ENCODE assay signal across 25 cellular contexts in genomic region chr4:25539241-25539640, GRCh38.
DNase-seq lines count a peak whose midpoint lies in the region; ATAC-seq, FAIRE-seq and TF ChIP-seq lines count a peak whose summit lies in the region.
"Had no signal": no experiment of that assay in that cellular context is flagged by ENCODE, and none has a peak within 500 bp of the region (broad histone marks: within the 10 kb centered on the region; RNA-seq: fewer than 3 reads in every experiment).

No MANE protein-coding gene starts in this region.

- no peaks in the 10 kb centered on the region for H3K79me2 ChIP-seq in Karpas-422 (ENCODE audit: low read length)

- intact Hi-C loops in mucosa of descending colon (cut with DNase I, micrococcal nuclease) = no loop called here

- H3K9me3 ChIP-seq in Karpas-422 (ENCODE audit: low read length) (no peaks in the 10 kb centered on the region), mucosa of descending colon (no peaks in the 10 kb centered on the region)
- H3K9me3 ChIP-seq: A549; BLaER1 treated with 17β-estradiol and CSF1 and Interleukin-3, amounts not matched to agents 10 nM and 100 nM; Caco-2 had no signal

- no peaks in the 10 kb centered on the region for H3K36me3 ChIP-seq in Karpas-422 (ENCODE audit: insufficient read depth, low read length)
- no peaks in the 10 kb centered on the region for H3K36me3 ChIP-seq in mucosa of descending colon (ENCODE audit: low read depth)
- H3K36me3 ChIP-seq: BLaER1 treated with 17β-estradiol and CSF1 and Interleukin-3, amounts not matched to agents 10 nM and 100 nM had no signal

- H3K27ac ChIP-seq in Karpas-422 (ENCODE audit: low read length) = peak overlapping the region; percentile 97; the same call in 1 of the 2 replicates
- H3K27ac ChIP-seq: A549; BLaER1 treated with 17β-estradiol and CSF1 and Interleukin-3, amounts not matched to agents 10 nM and 100 nM; C4-2B had no signal

- no peak overlapping the region for H3K4me2 ChIP-seq in Karpas-422 (ENCODE audit: low read depth, low read length, poor library complexity, severe bottlenecking)
- H3K4me2 ChIP-seq: A549; BLaER1 treated with 17β-estradiol and CSF1 and Interleukin-3, amounts not matched to agents 10 nM and 100 nM had no signal

- no peaks in the 10 kb centered on the region for H3K27me3 ChIP-seq in Karpas-422 (ENCODE audit: low read length)

- no peak for TF ChIP-seq CTCF in mucosa of descending colon (IDR thresholded peaks at IDR 0.05)

- DNase-seq in Karpas-422 (no peak), mucosa of descending colon (no peak), GM19239 (ENCODE audit: insufficient read length, low spot score) (no peak), DMS 273 (lab: John Stamatoyannopoulos, UW; ENCODE audit: unreplicated experiment) (no peak)
- DNase-seq in stimulated activated CD4-positive, alpha-beta T cell treated with anti-CD3 and anti-CD28 coated beads, Interleukin-2, amount 100 ng/mL, for 24 hours = no peak
- DNase-seq: 8988T; AML-193; Caco-2; Calu3; CD4-positive, alpha-beta T cell; CD8-positive, alpha-beta T cell; DMS 273 treated with DMSO at 0.1 percent for 48 hours; DMS153; DMS53; DMS79; DND-41; EL; GDM1 had no signal

- no peaks in the 10 kb centered on the region for H3K9me2 ChIP-seq in Karpas-422 (replicated peaks; ENCODE audit: insufficient read depth, low read length)

- H4K20me1 ChIP-seq in Karpas-422 (ENCODE audit: insufficient read depth, low read depth, low read length) = no peaks in the 10 kb centered on the region

- no peak overlapping the region for H3K9ac ChIP-seq in Karpas-422 (ENCODE audit: low read length)
- H3K9ac ChIP-seq: BLaER1 treated with 17β-estradiol and CSF1 and Interleukin-3, amounts not matched to agents 10 nM and 100 nM had no signal

- FAIRE-seq in GM19239 (lab: Jason Lieb, UNC) = no peak
- FAIRE-seq: A549, D721Med, GM12878, GM12892, GM18507 had no signal

- H3K4me1 ChIP-seq in Karpas-422 (ENCODE audit: low read length) (peaks cover 80% of the 10 kb centered on the region), mucosa of descending colon (ENCODE audit: low read depth) (no peaks in the 10 kb centered on the region)
- H3K4me1 ChIP-seq: Caco-2 had no signal

- H3K4me3 ChIP-seq in Karpas-422 (ENCODE audit: low read length) (no peak overlapping the region), mucosa of descending colon (no peak overlapping the region)
- H3K4me3 ChIP-seq: A549; BLaER1 treated with 17β-estradiol and CSF1 and Interleukin-3, amounts not matched to agents 10 nM and 100 nM; GM12878 had no signal

- ATAC-seq in mucosa of descending colon = peak; percentile 30
- ATAC-seq: A549; CD8-positive, alpha-beta T cell; GM12878 had no signal

- H2AFZ ChIP-seq in Karpas-422 (ENCODE audit: low read length) = no peak overlapping the region
